ENCODE assay signal across 15 cellular contexts in the genomic region with DNA sequence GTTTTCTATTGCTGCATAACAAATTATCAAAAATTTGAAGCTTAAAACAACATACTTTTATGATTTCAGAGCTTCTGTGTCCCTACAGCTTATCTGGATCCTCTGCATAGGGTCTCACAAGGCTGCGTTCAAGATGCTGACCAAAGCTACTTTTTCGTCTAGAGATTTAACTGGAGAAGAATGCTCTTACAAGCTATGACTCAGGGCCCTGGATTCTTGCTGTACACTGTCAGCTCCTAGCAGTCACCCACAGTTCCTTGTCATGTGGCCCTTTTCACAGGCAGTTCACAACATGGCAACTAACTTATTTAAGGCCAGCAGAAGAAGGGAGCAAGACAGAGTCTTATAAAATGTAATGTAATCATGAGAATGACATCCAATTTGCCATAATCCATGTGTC.
DNase-seq lines count a peak whose midpoint lies in the region; ATAC-seq and TF ChIP-seq lines count a peak whose summit lies in the region.
"Had no signal": no experiment of that assay in that cellular context is flagged by ENCODE, and none has a peak within 500 bp of the region (broad histone marks: within the 10 kb centered on the region; RNA-seq: fewer than 3 reads in every experiment).

No MANE protein-coding gene starts in this region.

- no peak for ATAC-seq in HG03378 (IDR thresholded peaks at IDR 0.05; ENCODE audit: unreplicated experiment)
- ATAC-seq: body of pancreas, K562 had no signal

- H3K9me3 ChIP-seq in mesodermal cell (ENCODE audit: control insufficient read depth, low read length) (no peaks in the 10 kb centered on the region), esophagus muscularis mucosa (no peaks in the 10 kb centered on the region)

- H3K4me1 ChIP-seq in mesodermal cell (ENCODE audit: control insufficient read depth, insufficient read depth, low read length, poor library complexity, severe bottlenecking) (no peaks in the 10 kb centered on the region), esophagus muscularis mucosa (no peaks in the 10 kb centered on the region)
- H3K4me1 ChIP-seq: body of pancreas, tibial artery had no signal

- H3K27ac ChIP-seq in mesodermal cell (ENCODE audit: low read depth, low read length, severe bottlenecking) (peak overlapping the region; percentile 55), esophagus muscularis mucosa (replicated peaks in 1 of 4) (no peak overlapping the region)
- H3K27ac ChIP-seq: body of pancreas, tibial artery had no signal

- no peak for TF ChIP-seq CTCF in esophagus muscularis mucosa (IDR thresholded peaks at IDR 0.05)

- no peaks in the 10 kb centered on the region for H3K27me3 ChIP-seq in esophagus muscularis mucosa
- H3K27me3 ChIP-seq: body of pancreas, tibial artery had no signal

- no peak overlapping the region for H3K4me3 ChIP-seq in mesodermal cell (ENCODE audit: extremely low read depth, insufficient read depth, low read length, poor library complexity, severe bottlenecking)
- no peak overlapping the region for H3K4me3 ChIP-seq in esophagus muscularis mucosa
- H3K4me3 ChIP-seq: body of pancreas, K562, tibial artery had no signal

- TF ChIP-seq POLR2A in esophagus muscularis mucosa (IDR thresholded peaks at IDR 0.05; ENCODE audit: low read depth), result no peak

- TF ChIP-seq EP300 in esophagus muscularis mucosa (IDR thresholded peaks at IDR 0.05), result no peak

- 63 to 77% methylated on average over 2 of the region's 2 CpGs for WGBS in mesodermal cell (ENCODE audit: insufficient coverage in 2 of 2), 2 experiments
- 92% methylated on average over 2 of the region's 2 CpGs for WGBS in esophagus muscularis mucosa

- intact Hi-C loops in esophagus muscularis mucosa (cut with DNase I), result no loop called here

- H3K36me3 ChIP-seq in mesodermal cell (ENCODE audit: control insufficient read depth, insufficient read depth, low read length) (no peaks in the 10 kb centered on the region), esophagus muscularis mucosa (no peaks in the 10 kb centered on the region)
- H3K36me3 ChIP-seq: tibial artery had no signal

- peak; percentile 52 for DNase-seq in AG20443 (ENCODE audit: low spot score)
- peak; percentile 8 for DNase-seq in MV-4-11 (lab: John Stamatoyannopoulos, UW)
- DNase-seq in dedifferentiated amniotic fluid mesenchymal stem cell (ENCODE audit: extremely low spot score), result peak; percentile 31
- no peak for DNase-seq in cerebellum (ENCODE audit: low spot score)
- DNase-seq in esophagus muscularis mucosa (ENCODE audit: extremely low spot score), result no peak
- DNase-seq in NCI-H2107 (lab: John Stamatoyannopoulos, UW), result no peak
- DNase-seq: activated CD4-positive, alpha-beta T cell treated with anti-CD3 and anti-CD28 coated beads, Interleukin-2, amount 50 U/mL, for 48 hours; body of pancreas; DMS79; NCI-H146; NCI-H524 treated with DMSO at 0.1 percent for 48 hours; tibial artery had no signal

Comparison
In these comparisons a context has a peak if more than half of its experiments do, and no peak if none do; other contexts are left out.
1. DNase-seq: peak in AG20443 (single experiment), MV-4-11 (single experiment) and dedifferentiated amniotic fluid mesenchymal stem cell (single experiment); none in cerebellum (single experiment), esophagus muscularis mucosa (single experiment) and NCI-H2107 (single experiment).